ENCODE assay signal across 8 cellular contexts in the genomic region with DNA sequence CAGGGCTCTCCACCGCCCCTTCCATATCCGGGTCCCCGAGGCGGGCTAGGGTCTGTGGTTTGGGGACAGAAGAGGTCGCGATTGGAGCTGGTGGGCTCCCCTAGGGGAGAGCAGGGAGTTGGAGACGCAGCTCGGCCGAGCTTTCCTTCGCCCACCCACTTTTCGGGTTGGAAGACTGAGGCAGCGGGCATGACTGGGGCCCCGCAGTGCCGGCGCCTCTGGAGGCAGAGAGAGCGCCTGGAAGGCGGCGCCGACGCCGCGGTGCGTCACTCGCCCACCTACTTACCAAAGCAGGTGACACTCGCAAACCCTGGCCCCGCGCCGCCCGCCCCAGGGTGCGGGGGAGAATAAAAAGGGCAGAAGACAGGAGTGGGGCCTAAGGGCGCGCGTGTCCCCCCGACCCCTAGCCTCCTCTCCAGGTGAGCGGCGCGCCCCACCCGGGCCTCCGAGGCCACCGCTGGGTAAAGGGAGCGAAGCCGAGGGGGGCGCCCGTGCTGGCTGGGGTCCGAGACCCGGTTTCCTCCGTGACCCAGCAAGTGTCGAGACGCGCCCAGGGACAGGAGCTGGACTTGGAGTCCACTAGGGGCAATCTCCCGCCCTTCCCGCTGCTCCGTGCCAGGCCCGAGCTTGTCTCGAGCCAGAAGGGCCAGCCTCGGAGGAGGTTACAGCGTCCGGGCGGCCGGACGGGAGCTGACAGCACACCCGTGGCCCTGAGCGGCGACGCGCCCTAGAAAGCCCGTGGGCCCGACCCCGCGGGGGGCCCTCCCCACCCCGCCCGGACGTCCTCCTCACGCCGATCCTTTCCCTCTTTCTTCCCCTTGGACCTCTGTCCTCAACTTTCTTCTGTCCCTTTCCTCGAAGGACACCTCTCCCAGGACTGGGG. TPM values are rescaled to one million over a fixed set of nuclear protein-coding genes. Genes with fewer than 3 reads are reported as not detected.
DNase-seq lines count a peak whose midpoint lies in the region; ATAC-seq and TF ChIP-seq lines count a peak whose summit lies in the region.

No MANE protein-coding gene starts in this region.

- no peaks in the 10 kb centered on the region for H3K79me2 ChIP-seq in Karpas-422 (ENCODE audit: low read length)

- TF ChIP-seq CTCF in endothelial cell (IDR thresholded peaks at IDR 0.05; ENCODE audit: unreplicated experiment), result no peak

- peak overlapping the region; percentile 80 for H3K9ac ChIP-seq in Karpas-422 (ENCODE audit: low read length)

- no peaks in the 10 kb centered on the region for H3K4me1 Mint-ChIP-seq in endothelial cell (ENCODE audit: unreplicated experiment)
- H3K4me1 Mint-ChIP-seq in natural killer cell treated with Interleukin-12 subunit alpha and Interleukin-12 subunit beta and Interleukin-15 and Interleukin-18, amount 100 ng/mL, for 72 hours (ENCODE audit: low read depth in 2 of 2), result peaks cover 8 to 9% of the 10 kb centered on the region in 2 donors
- peaks cover 28% of the 10 kb centered on the region for H3K4me1 Mint-ChIP-seq in stimulated activated naive CD8-positive, alpha-beta T cell treated with anti-CD3 and anti-CD28 coated beads, Interleukin-15, amount 100 ng/mL, for 72 hours

- H3K27ac ChIP-seq in Karpas-422 (ENCODE audit: low read length), result no peak overlapping the region

- no peak overlapping the region for H3K27ac Mint-ChIP-seq in endothelial cell (ENCODE audit: unreplicated experiment)
- H3K27ac Mint-ChIP-seq in natural killer cell treated with Interleukin-12 subunit alpha and Interleukin-12 subunit beta and Interleukin-15 and Interleukin-18, amount 100 ng/mL, for 72 hours, result no peak overlapping the region
- H3K27ac Mint-ChIP-seq in stimulated activated naive CD8-positive, alpha-beta T cell treated with anti-CD3 and anti-CD28 coated beads, Interleukin-15, amount 100 ng/mL, for 72 hours, result peak overlapping the region; percentile 90 to 95

- peak; percentile 18 for ATAC-seq in GM21786 (IDR thresholded peaks at IDR 0.05; ENCODE audit: unreplicated experiment)
- peak; percentile 22 to 37 for ATAC-seq in natural killer cell treated with Interleukin-12 subunit alpha and Interleukin-12 subunit beta and Interleukin-15 and Interleukin-18, amount 100 ng/mL, for 72 hours
- ATAC-seq in stimulated activated naive CD8-positive, alpha-beta T cell treated with anti-CD3 and anti-CD28 coated beads, Interleukin-15, amount 100 ng/mL, for 72 hours, result peak; percentile 68

- H3K27me3 ChIP-seq in Karpas-422 (ENCODE audit: low read length), result no peaks in the 10 kb centered on the region

- DNase-seq in GM03348 (ENCODE audit: low spot score) (peak; percentile 70), Karpas-422 (no peak), endothelial cell (ENCODE audit: low spot score) (peak; percentile 38), Kasumi-1 (lab: John Stamatoyannopoulos, UW) (no peak)
- DNase-seq in activated CD8-positive, alpha-beta memory T cell treated with anti-CD3 and anti-CD28 coated beads for 48 hours (ENCODE audit: low read depth in 2 of 3, low spot score in 2 of 3), result peak in 2 of 3 experiments; percentile 32 to 36
- DNase-seq in natural killer cell treated with Interleukin-12 subunit alpha and Interleukin-12 subunit beta and Interleukin-15 and Interleukin-18, amount 100 ng/mL, for 72 hours (ENCODE audit: low spot score), result no peak
- peak; percentile 81 to 84 for DNase-seq in stimulated activated naive CD8-positive, alpha-beta T cell treated with anti-CD3 and anti-CD28 coated beads, Interleukin-15, amount 100 ng/mL, for 72 hours

- no peaks in the 10 kb centered on the region for H3K9me3 ChIP-seq in Karpas-422 (ENCODE audit: low read length)

- peaks cover 25% of the 10 kb centered on the region for H3K4me1 ChIP-seq in Karpas-422 (ENCODE audit: low read length)

- H3K36me3 ChIP-seq in Karpas-422 (ENCODE audit: insufficient read depth, low read length), result no peaks in the 10 kb centered on the region

- peak overlapping the region; percentile 80 for H3K4me3 ChIP-seq in Karpas-422 (ENCODE audit: low read length)

- no peak overlapping the region for H3K4me3 Mint-ChIP-seq in endothelial cell (ENCODE audit: unreplicated experiment)
- H3K4me3 Mint-ChIP-seq in natural killer cell treated with Interleukin-12 subunit alpha and Interleukin-12 subunit beta and Interleukin-15 and Interleukin-18, amount 100 ng/mL, for 72 hours, result peak overlapping the region; percentile 57
- H3K4me3 Mint-ChIP-seq in stimulated activated naive CD8-positive, alpha-beta T cell treated with anti-CD3 and anti-CD28 coated beads, Interleukin-15, amount 100 ng/mL, for 72 hours, result peak overlapping the region; percentile 85 to 92

- H3K27me3 Mint-ChIP-seq in endothelial cell (ENCODE audit: unreplicated experiment), result peaks cover 17% of the 10 kb centered on the region
- peaks cover 7 to 21% of the 10 kb centered on the region in 2 donors for H3K27me3 Mint-ChIP-seq in natural killer cell treated with Interleukin-12 subunit alpha and Interleukin-12 subunit beta and Interleukin-15 and Interleukin-18, amount 100 ng/mL, for 72 hours
- H3K27me3 Mint-ChIP-seq in stimulated activated naive CD8-positive, alpha-beta T cell treated with anti-CD3 and anti-CD28 coated beads, Interleukin-15, amount 100 ng/mL, for 72 hours, result peaks cover 7% of the 10 kb centered on the region

- H3K36me3 Mint-ChIP-seq in endothelial cell (ENCODE audit: low read depth, unreplicated experiment), result peaks cover 5% of the 10 kb centered on the region
- no peaks in the 10 kb centered on the region for H3K36me3 Mint-ChIP-seq in natural killer cell treated with Interleukin-12 subunit alpha and Interleukin-12 subunit beta and Interleukin-15 and Interleukin-18, amount 100 ng/mL, for 72 hours

- peak overlapping the region; percentile 71; the same call in 1 of the 2 replicates for H2AFZ ChIP-seq in Karpas-422 (ENCODE audit: low read length)

- H3K4me2 ChIP-seq in Karpas-422 (ENCODE audit: low read depth, low read length, poor library complexity, severe bottlenecking), result peak overlapping the region; percentile 81

- no peaks in the 10 kb centered on the region for H4K20me1 ChIP-seq in Karpas-422 (ENCODE audit: insufficient read depth, low read depth, low read length)

- H3K9me2 ChIP-seq in Karpas-422 (replicated peaks; ENCODE audit: insufficient read depth, low read length), result no peaks in the 10 kb centered on the region

- no peaks in the 10 kb centered on the region for H3K9me3 Mint-ChIP-seq in endothelial cell (ENCODE audit: unreplicated experiment)
- H3K9me3 Mint-ChIP-seq in natural killer cell treated with Interleukin-12 subunit alpha and Interleukin-12 subunit beta and Interleukin-15 and Interleukin-18, amount 100 ng/mL, for 72 hours, result no peaks in the 10 kb centered on the region
- H3K9me3 Mint-ChIP-seq in stimulated activated naive CD8-positive, alpha-beta T cell treated with anti-CD3 and anti-CD28 coated beads, Interleukin-15, amount 100 ng/mL, for 72 hours, result no peaks in the 10 kb centered on the region

RNA-seq across cellular contexts. Expression of a gene that starts 34.4 kb away (rescaled TPM):
- 0.07 and 0.18 TPM in 2 replicates for total RNA-seq in Karpas-422 (2014; rRNA removed; shearing (Covaris generic); ENCODE audit: low replicate concordance)
- total RNA-seq in endothelial cell (ENCODE audit: unreplicated experiment), result 0.26 TPM
- total RNA-seq in natural killer cell treated with Interleukin-12 subunit alpha and Interleukin-12 subunit beta and Interleukin-15 and Interleukin-18, amount 100 ng/mL, for 72 hours, result not detected

Comparison
In these comparisons a context has a peak if more than half of its experiments do, and no peak if none do; other contexts are left out.
1. DNase-seq: peak in GM03348 (single experiment), activated CD8-positive, alpha-beta memory T cell treated with anti-CD3 and anti-CD28 coated beads for 48 hours (2 of 3), endothelial cell (single experiment) and stimulated activated naive CD8-positive, alpha-beta T cell treated with anti-CD3 and anti-CD28 coated beads, Interleukin-15, amount 100 ng/mL, for 72 hours (2 of 2); none in Karpas-422 (single experiment), natural killer cell treated with Interleukin-12 subunit alpha and Interleukin-12 subunit beta and Interleukin-15 and Interleukin-18, amount 100 ng/mL, for 72 hours (single experiment) and Kasumi-1 (0 of 2).
2. ATAC-seq: peak in every context shown above with its lines; median percentile 68 in stimulated activated naive CD8-positive, alpha-beta T cell treated with anti-CD3 and anti-CD28 coated beads, Interleukin-15, amount 100 ng/mL, for 72 hours; 30 in natural killer cell treated with Interleukin-12 subunit alpha and Interleukin-12 subunit beta and Interleukin-15 and Interleukin-18, amount 100 ng/mL, for 72 hours; 18 in GM21786.
3. H3K27ac Mint-ChIP-seq: peak in stimulated activated naive CD8-positive, alpha-beta T cell treated with anti-CD3 and anti-CD28 coated beads, Interleukin-15, amount 100 ng/mL, for 72 hours (2 of 2); none in endothelial cell (single experiment) and natural killer cell treated with Interleukin-12 subunit alpha and Interleukin-12 subunit beta and Interleukin-15 and Interleukin-18, amount 100 ng/mL, for 72 hours (0 of 2).